1 cellular context compared by ENCODE assay signal in genomic region chr2:134432438-134432883, GRCh38.
TF ChIP-seq lines count a peak whose summit lies in the region.

No MANE protein-coding gene starts in this region.

TF ChIP-seq in HCT116, 20 proteins besides CTCF, POLR2A, EP300 and RAD21 (continued from another document):
- TF ChIP-seq REST (IDR thresholded peaks at IDR 0.05; ENCODE audit: low read depth): no peak
- TF ChIP-seq ELF1 (IDR thresholded peaks at IDR 0.05; ENCODE audit: borderline replicate concordance, low read depth): no peak
- no peak for TF ChIP-seq TCF7L2 (IDR thresholded peaks at IDR 0.05; ENCODE audit: borderline replicate concordance, extremely low read depth, insufficient read depth, insufficient read length)
- TF ChIP-seq ZBTB33 (IDR thresholded peaks at IDR 0.05; ENCODE audit: extremely low read depth, insufficient replicate concordance, low read length): no peak
- TF ChIP-seq POLR2AphosphoS5 (IDR thresholded peaks at IDR 0.05; ENCODE audit: low read depth, low read length): no peak
- no peak for TF ChIP-seq ZNF274 (IDR thresholded peaks at IDR 0.05; ENCODE audit: low read depth, low read length)
- no peak for TF ChIP-seq FOSL1 (IDR thresholded peaks at IDR 0.05; ENCODE audit: low read depth)
TF ChIP-seq in HCT116: peak in this region for 0.
